14 cellular contexts compared by ENCODE assay signal in genomic region chr7:108351715-108352114, GRCh38.
DNase-seq lines count a peak whose midpoint lies in the region; ATAC-seq and TF ChIP-seq lines count a peak whose summit lies in the region.
"Had no signal": no experiment of that assay in that cellular context is flagged by ENCODE, and none has a peak within 500 bp of the region (broad histone marks: within the 10 kb centered on the region; RNA-seq: fewer than 3 reads in every experiment).

No MANE protein-coding gene starts in this region.

- in situ Hi-C loops in brain microvascular endothelial cell (cut with HindIII; ENCODE audit: low pct_ligation_motif_present, low sequenced_read_pairs) = no loop called here

- no peaks in the 10 kb centered on the region for H3K36me3 ChIP-seq in brain microvascular endothelial cell (replicated peaks)
- H3K36me3 ChIP-seq: thoracic aorta had no signal

- no peaks in the 10 kb centered on the region for H3K27me3 ChIP-seq in brain microvascular endothelial cell (replicated peaks)

- H3K4me3 Mint-ChIP-seq in type B pancreatic cell = no peak overlapping the region
- H3K4me3 Mint-ChIP-seq: HFFc6 had no signal

- no peaks in the 10 kb centered on the region for H3K36me3 Mint-ChIP-seq in type B pancreatic cell

- peak; percentile 40 for DNase-seq in SIG-M5 treated with dmso at 0.1 percent for 504 hours (lab: John Stamatoyannopoulos, UW; ENCODE audit: unreplicated experiment)
- no peak for DNase-seq in SIG-M5 (lab: John Stamatoyannopoulos, UW)
- peak; percentile 50 for DNase-seq in NCI-H2196 (lab: John Stamatoyannopoulos, UW; ENCODE audit: unreplicated experiment)
- DNase-seq in brain pericyte (ENCODE audit: low read depth, low spot score) = peak; percentile 65
- DNase-seq in type B pancreatic cell (ENCODE audit: extremely low spot score, unreplicated experiment) = no peak
- DNase-seq in brain microvascular endothelial cell = no peak
- DNase-seq in stimulated activated CD8-positive, alpha-beta memory T cell treated with anti-CD3 and anti-CD28 coated beads, Interleukin-4, amount 100 ng/mL, for 48 hours = no peak
- DNase-seq: DND-41; effector CD4-positive, alpha-beta T cell; HFFc6 had no signal

- H3K4me1 Mint-ChIP-seq in type B pancreatic cell (ENCODE audit: unreplicated experiment) = peaks cover 6% of the 10 kb centered on the region

- no peak for ATAC-seq in HG03521 (IDR thresholded peaks at IDR 0.05; ENCODE audit: unreplicated experiment)
- ATAC-seq: Panc1 had no signal

- H3K4me3 ChIP-seq in brain microvascular endothelial cell (ENCODE audit: low read depth, low read length) = no peak overlapping the region
- H3K4me3 ChIP-seq: thoracic aorta had no signal

- H3K27ac Mint-ChIP-seq in type B pancreatic cell = peak overlapping the region; percentile 32
- H3K27ac Mint-ChIP-seq: activated T-helper 2 cell treated with anti-CD3 and anti-CD28 coated beads, Interferon-gamma antibody, Interleukin-2, Interleukin-4, amounts not matched to agents 10 μg/mL and 5 μg/mL and 100 μg/mL, durations not matched to agents 14 hours and 24 hours and 36 hours; HFFc6 had no signal

- H3K27me3 Mint-ChIP-seq in type B pancreatic cell = no peaks in the 10 kb centered on the region

- TF ChIP-seq CTCF in type B pancreatic cell (conservative IDR thresholded peaks at IDR 0.05) = no peak
- TF ChIP-seq CTCF in brain microvascular endothelial cell (IDR thresholded peaks at IDR 0.05; ENCODE audit: low read depth, low read length, missing control alignments) = no peak

- H3K9me3 Mint-ChIP-seq in type B pancreatic cell = no peaks in the 10 kb centered on the region
- H3K9me3 Mint-ChIP-seq: activated T-helper 2 cell treated with anti-CD3 and anti-CD28 coated beads, Interferon-gamma antibody, Interleukin-2, Interleukin-4, amounts not matched to agents 10 μg/mL and 5 μg/mL and 100 μg/mL, durations not matched to agents 14 hours and 24 hours and 36 hours; HFFc6 had no signal

- H3K27ac ChIP-seq in brain microvascular endothelial cell = no peak overlapping the region
- H3K27ac ChIP-seq: thoracic aorta had no signal

Comparison
In these comparisons a context has a peak if more than half of its experiments do, and no peak if none do; other contexts are left out.
1. DNase-seq: peak in SIG-M5 treated with dmso at 0.1 percent for 504 hours (single experiment), NCI-H2196 (single experiment) and brain pericyte (single experiment); none in SIG-M5 (single experiment), type B pancreatic cell (single experiment), brain microvascular endothelial cell (single experiment) and stimulated activated CD8-positive, alpha-beta memory T cell treated with anti-CD3 and anti-CD28 coated beads, Interleukin-4, amount 100 ng/mL, for 48 hours (single experiment).